Comparison of ENCODE assay signal across 5 cellular contexts in genomic region chr10:29614289-29614688, GRCh38. TPM values are rescaled to one million over a fixed set of nuclear protein-coding genes. Genes with fewer than 3 reads are reported as not detected.
A peak's percentile ranks its signal among the peaks of the same experiment; 100 is the strongest.
DNase-seq lines count a peak whose midpoint lies in the region; ATAC-seq, FAIRE-seq and TF ChIP-seq lines count a peak whose summit lies in the region.
"Not testable (repeated sequence)": the region's sequence is repeated elsewhere in the genome, so short reads cannot be mapped to it uniquely, and the experiment has no call there.

No MANE protein-coding gene starts in this region.

- not testable (repeated sequence) for H3K27me3 ChIP-seq in K562 (ENCODE audit: control insufficient read depth in 2 of 2, insufficient read depth in 2 of 2, low read length in 2 of 2); psoas muscle (ENCODE audit: insufficient read depth in 3 of 3, low read length in 2 of 3); gastrocnemius medialis; uterus

- CTCF ChIA-PET in HEK293 (lab: Yijun Ruan, JAX) = interaction anchor here (1.5 kb wide), 1 partner anchor 24 kb away, joined by 4 read pairs; no protein-coding TSS in a partner anchor
- CTCF ChIA-PET in K562 (lab: Yijun Ruan, JAX; ENCODE audit: low intra/inter-chr PET ratio) = not testable (repeated sequence)

- H3K9me3 ChIP-seq in HEK293 (ENCODE audit: control insufficient read depth, insufficient read depth, low read depth, low read length); K562 (replicated peaks; ENCODE audit: control insufficient read depth, insufficient read depth, low read depth, low read length); psoas muscle; gastrocnemius medialis; uterus: not testable (repeated sequence)

- not testable (repeated sequence) for TF ChIP-seq RAD21 in K562 (CRISPR knock-in tag; conservative IDR thresholded peaks at IDR 0.05 in 1 of 2, IDR thresholded peaks at IDR 0.05 in 1 of 2)

- peaks cover 12% of the 10 kb centered on the region for H3K4me1 ChIP-seq in HEK293 (ENCODE audit: control insufficient read depth, insufficient read depth, low read length)
- not testable (repeated sequence) for H3K4me1 ChIP-seq in K562 (replicated peaks in 1 of 2; ENCODE audit: control insufficient read depth in 2 of 2, insufficient read depth in 2 of 2, low read length in 2 of 2)
- H3K4me1 ChIP-seq in psoas muscle = peaks cover 89% of the 10 kb centered on the region
- peaks cover 84 to 87% of the 10 kb centered on the region in 2 donors for H3K4me1 ChIP-seq in gastrocnemius medialis
- H3K4me1 ChIP-seq in uterus = peaks cover 5 to 21% of the 10 kb centered on the region in 2 donors

- H3K79me2 ChIP-seq in K562 (ENCODE audit: control insufficient read depth, insufficient read depth, low read length) = not testable (repeated sequence)

- not testable (repeated sequence) for H3K4me3 ChIP-seq in HEK293 (ENCODE audit: low read depth, low read length); K562; psoas muscle; gastrocnemius medialis; uterus

- not testable (repeated sequence) for H2AFZ ChIP-seq in K562 (ENCODE audit: low read depth, low read length)

- not testable (repeated sequence) for H3K27ac ChIP-seq in HEK293 (ENCODE audit: extremely low read depth, low read depth, low read length); K562 (ENCODE audit: extremely low read depth, low read depth, low read length)
- H3K27ac ChIP-seq in psoas muscle (peak overlapping the region; percentile 94), gastrocnemius medialis (peak overlapping the region; percentile 95 to 96 (median 96)), uterus (peak overlapping the region; percentile 87 to 98)

- 69% methylated on average over 1 of the region's 1 CpG for WGBS in K562 (ENCODE audit: insufficient coverage, low coverage, missing lambda C conversion rate)
- 89 to 100% (median 96%) methylated on average over 1 of the region's 1 CpG for WGBS in psoas muscle, 3 donors

- not testable (repeated sequence) for H4K20me1 ChIP-seq in K562 (replicated peaks; ENCODE audit: control insufficient read depth, insufficient read depth, low read length)

- not testable (repeated sequence) for TF ChIP-seq POLR2A in K562 (conservative IDR thresholded peaks at IDR 0.05); gastrocnemius medialis (IDR thresholded peaks at IDR 0.05); uterus (IDR thresholded peaks at IDR 0.05)

- not testable (repeated sequence) for H3K9ac ChIP-seq in K562 (ENCODE audit: insufficient read depth in 1 of 2, low read depth in 2 of 2, low read length in 2 of 2)

- POLR2A ChIA-PET in HEK293 (lab: Yijun Ruan, JAX); K562 (lab: Yijun Ruan, JAX): not testable (repeated sequence)

- not testable (repeated sequence) for ATAC-seq in K562, psoas muscle, gastrocnemius medialis

- not testable (repeated sequence) for H3K36me3 ChIP-seq in HEK293 (ENCODE audit: control insufficient read depth in 2 of 2, insufficient read depth in 1 of 2, low read length in 2 of 2); K562 (ENCODE audit: control insufficient read depth, insufficient read depth, low read length); gastrocnemius medialis; uterus
- peaks cover 0 to 47% of the 10 kb centered on the region in 2 donors for H3K36me3 ChIP-seq in psoas muscle (ENCODE audit: insufficient read depth in 1 of 2, low read depth in 1 of 2)

- not testable (repeated sequence) for TF ChIP-seq CTCF in HEK293 (tag by site-specific recombination; IDR thresholded peaks at IDR 0.05); K562 (IDR thresholded peaks at IDR 0.05 in 2 of 3, conservative IDR thresholded peaks at IDR 0.05 in 1 of 3; ENCODE audit: insufficient read depth in 2 of 3, low read depth in 1 of 3, low read length in 3 of 3); psoas muscle (IDR thresholded peaks at IDR 0.05); gastrocnemius medialis (IDR thresholded peaks at IDR 0.05 in 4 of 5, conservative IDR thresholded peaks at IDR 0.05 in 1 of 5); uterus (IDR thresholded peaks at IDR 0.05)

- DNase-seq in K562 (ENCODE audit: extremely low read depth in 1 of 4, low spot score in 3 of 4); psoas muscle; gastrocnemius medialis; uterus: not testable (repeated sequence)

- not testable (repeated sequence) for TF ChIP-seq EP300 in K562 (IDR thresholded peaks at IDR 0.05; ENCODE audit: low read length)

- H3K9me1 ChIP-seq in K562 (ENCODE audit: control insufficient read depth, insufficient read depth, low read length) = not testable (repeated sequence)

- not testable (repeated sequence) for BruUV-seq in K562 (replicated peaks; lab: Mats Ljungman, UMichigan)

- H3K4me2 ChIP-seq in K562 (ENCODE audit: insufficient read depth, low read length) = not testable (repeated sequence)

- not testable (repeated sequence) for FAIRE-seq in K562 (lab: Jason Lieb, UNC)

- in situ Hi-C loops in K562 (cut with MboI); gastrocnemius medialis (cut with MboI; ENCODE audit: low sequenced_read_pairs in 4 of 4): not testable (repeated sequence)

- intact Hi-C loops in K562 (cut with micrococcal nuclease); psoas muscle (cut with DNase I); gastrocnemius medialis (cut with DNase I; ENCODE audit: low total_unique reads); uterus (cut with DNase I; ENCODE audit: low total_unique reads): not testable (repeated sequence)

TF ChIP-seq in K562, 482 proteins besides CTCF, POLR2A, EP300 and RAD21:
- TF ChIP-seq ZNF146 (CRISPR knock-in tag; IDR thresholded peaks at IDR 0.05; ENCODE audit: unreplicated experiment) = peak; percentile 58

RNA-seq across cellular contexts. Expression of gene SVIL, which starts 20.5 kb away (rescaled TPM):
- total RNA-seq in K562 (2011; cell fraction: chromatin; rRNA removed; ENCODE audit: low replicate concordance) = not detected in 2 replicates
- total RNA-seq in K562 (2011; cell fraction: nucleolus; rRNA removed) = not detected in 2 replicates
- total RNA-seq in K562 (2011; cell fraction: nucleoplasm; rRNA removed) = not detected in 2 replicates
- total RNA-seq in K562 (2014; rRNA removed) (0.08 TPM in 1 of 2 replicates, not detected in the other), K562 (2014; rRNA removed; fragmentation: Illumina TruSeq; extraction: Trizol) (not detected in 2 replicates), K562 (2015; rRNA removed; fragmentation: Illumina TruSeq; extraction: Trizol) (under 0.01 TPM in 1 of 2 replicates, not detected in the other), K562 (2021) (0.07 and 0.27 TPM in 2 replicates), psoas muscle (1,000 to 10,000 TPM in 2 of 4 donors, 100 to 1,000 TPM in 2; 792 to 1,728 (median 949) TPM), gastrocnemius medialis (1,000 to 10,000 TPM; 1,040 to 1,354 (median 1,121) TPM), uterus (100 to 1,000 TPM; 108 to 316 (median 209) TPM)
- polyA plus RNA-seq in K562 (2011; rRNA removed) (0.01 TPM in 1 of 2 replicates, not detected in the other), K562 (2014; fragmentation: Illumina TruSeq; extraction: Trizol) (0.01 TPM in 2 replicates), K562 (2014; fragmentation: Nextera tagmentation; extraction: Ambion mirVana) (under 1 TPM; 0.13 to 0.18 TPM), K562 (2014; rRNA removed) (0.03 TPM in 1 of 2 replicates, not detected in the other), psoas muscle (100 to 1,000 TPM in 2 of 3 donors, 10 to 100 TPM in 1; 70.6 to 536 (median 234) TPM)
- 0.01 TPM in 1 of 2 replicates, not detected in the other for polyA plus RNA-seq in K562 (2011; cell fraction: cytosol; rRNA removed)
- polyA plus RNA-seq in K562 (2011; cell fraction: nucleus; rRNA removed) = not detected in 2 replicates
- 0.07 and 0.14 TPM in 2 replicates for polyA plus RNA-seq in K562 (2012)
- not detected in 2 replicates for polyA minus RNA-seq in K562 (2011; rRNA and poly(A)+ RNA removed)
- polyA minus RNA-seq in K562 (2011; cell fraction: cytosol; rRNA and poly(A)+ RNA removed) = 0.27 TPM in 1 of 2 replicates, not detected in the other
- under 0.01 TPM in 1 of 2 replicates, not detected in the other for polyA minus RNA-seq in K562 (2011; cell fraction: nucleus; rRNA and poly(A)+ RNA removed)

Comparison
In these comparisons a context has a peak if more than half of its experiments do, and no peak if none do; other contexts are left out.
1. RNA of gene SVIL, which starts 20.5 kb away (total RNA-seq): 1,040 to 1,354 TPM in gastrocnemius medialis, 792 to 1,728 TPM in psoas muscle and 108 to 316 TPM in uterus; under 0.01 to 0.27 TPM in K562; every median in the first group is over 10 times any median in the second.